ENCODE assay signal across 9 cellular contexts in the genomic region with DNA sequence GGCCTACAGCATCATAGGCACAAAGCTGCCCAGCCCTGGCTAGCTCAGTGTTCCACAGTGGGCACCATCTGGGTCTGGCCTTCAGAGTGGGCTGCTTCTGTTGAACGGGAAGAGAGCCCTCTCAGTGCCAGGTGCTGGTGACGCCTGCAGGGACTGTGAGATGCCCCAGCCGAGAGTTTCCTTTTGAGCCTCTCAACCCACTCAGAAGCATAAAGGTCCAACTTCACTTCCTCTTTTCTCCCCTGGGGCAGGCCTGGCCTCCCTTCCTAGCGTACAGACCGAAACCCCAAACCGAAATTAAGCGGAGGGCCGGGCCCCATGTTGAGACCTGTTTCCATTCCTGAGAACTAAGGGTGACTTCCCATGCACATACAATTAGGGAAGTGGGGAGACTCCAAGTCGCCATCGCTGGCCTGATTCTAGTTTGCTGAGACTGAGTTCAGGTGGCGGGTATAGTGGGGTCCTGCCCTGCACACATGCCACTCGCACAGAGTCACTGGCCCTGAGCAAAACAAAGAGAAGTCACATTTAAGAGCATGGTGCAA. TPM values are rescaled to one million over a fixed set of nuclear protein-coding genes. Genes with fewer than 3 reads are reported as not detected.
DNase-seq lines count a peak whose midpoint lies in the region; ATAC-seq and TF ChIP-seq lines count a peak whose summit lies in the region.
"Had no signal": no experiment of that assay in that cellular context is flagged by ENCODE, and none has a peak within 500 bp of the region (broad histone marks: within the 10 kb centered on the region; RNA-seq: fewer than 3 reads in every experiment).

No MANE protein-coding gene starts in this region.

- H3K27ac ChIP-seq in esophagus muscularis mucosa (replicated peaks in 1 of 4): peak overlapping the region in 1 of 4 donors; percentile 18
- no peak overlapping the region for H3K27ac ChIP-seq in breast epithelium

- no peaks in the 10 kb centered on the region for H3K9me3 ChIP-seq in esophagus muscularis mucosa
- no peaks in the 10 kb centered on the region for H3K9me3 ChIP-seq in breast epithelium

- H3K27me3 ChIP-seq in GM06990 (replicated peaks; ENCODE audit: control insufficient read depth, insufficient read depth, low read length) (no peaks in the 10 kb centered on the region), esophagus muscularis mucosa (no peaks in the 10 kb centered on the region), breast epithelium (no peaks in the 10 kb centered on the region)

- H3K9me3 Mint-ChIP-seq in activated T-helper 17 cell treated with anti-CD3 and anti-CD28 coated beads, Interleukin-2, amount 50 U/mL, for 72 hours: no peaks in the 10 kb centered on the region
- H3K9me3 Mint-ChIP-seq: nephron had no signal

- no peaks in the 10 kb centered on the region for H3K27me3 Mint-ChIP-seq in activated T-helper 17 cell treated with anti-CD3 and anti-CD28 coated beads, Interleukin-2, amount 50 U/mL, for 72 hours

- peak overlapping the region; percentile 78 for H3K4me3 Mint-ChIP-seq in activated T-helper 17 cell treated with anti-CD3 and anti-CD28 coated beads, Interleukin-2, amount 50 U/mL, for 72 hours
- H3K4me3 Mint-ChIP-seq: nephron had no signal

- H3K4me1 ChIP-seq in esophagus muscularis mucosa (peaks cover 8 to 33% (median 31%) of the 10 kb centered on the region in 4 donors), breast epithelium (no peaks in the 10 kb centered on the region)

- peak; percentile 83 for ATAC-seq in GM19463 (IDR thresholded peaks at IDR 0.05; ENCODE audit: unreplicated experiment)
- ATAC-seq in HG03460 (IDR thresholded peaks at IDR 0.05; ENCODE audit: unreplicated experiment): peak; percentile 65
- peak; percentile 88 for ATAC-seq in activated T-helper 17 cell treated with anti-CD3 and anti-CD28 coated beads, Interleukin-2, amount 50 U/mL, for 72 hours (replicated peaks)

- intact Hi-C loops in esophagus muscularis mucosa (cut with DNase I) (no loop called here), breast epithelium (cut with DNase I; ENCODE audit: low total_unique reads) (no loop called here)

- TF ChIP-seq CTCF in GM06990 (IDR thresholded peaks at IDR 0.05; ENCODE audit: insufficient read depth, low read length, poor library complexity, severe bottlenecking): no peak
- no peak for TF ChIP-seq CTCF in esophagus muscularis mucosa (IDR thresholded peaks at IDR 0.05)
- no peak for TF ChIP-seq CTCF in breast epithelium (IDR thresholded peaks at IDR 0.05)

- peak overlapping the region; percentile 91 for H3K27ac Mint-ChIP-seq in activated T-helper 17 cell treated with anti-CD3 and anti-CD28 coated beads, Interleukin-2, amount 50 U/mL, for 72 hours
- H3K27ac Mint-ChIP-seq: nephron had no signal

- H3K4me1 Mint-ChIP-seq in activated T-helper 17 cell treated with anti-CD3 and anti-CD28 coated beads, Interleukin-2, amount 50 U/mL, for 72 hours: peaks cover 34% of the 10 kb centered on the region

- WGBS in esophagus muscularis mucosa: 89% methylated on average over 8 of the region's 12 CpGs

- peak; percentile 89 for DNase-seq in GM06990 (ENCODE audit: extremely low read depth, insufficient read length)
- DNase-seq in stimulated activated CD4-positive, alpha-beta T cell treated with anti-CD3 and anti-CD28 coated beads, Interleukin-15, amount 100 ng/mL, for 24 hours: peak; percentile 78
- no peak for DNase-seq in HK-2 (ENCODE audit: unreplicated experiment)
- DNase-seq in esophagus muscularis mucosa (ENCODE audit: extremely low spot score): no peak
- no peak for DNase-seq in breast epithelium (ENCODE audit: low spot score in 2 of 2)

- no peak for TF ChIP-seq POLR2A in esophagus muscularis mucosa (IDR thresholded peaks at IDR 0.05; ENCODE audit: low read depth)
- TF ChIP-seq POLR2A in breast epithelium (IDR thresholded peaks at IDR 0.05): no peak

- H3K36me3 ChIP-seq in GM06990 (ENCODE audit: control insufficient read depth, insufficient read depth, low read length) (peaks cover 25% of the 10 kb centered on the region), esophagus muscularis mucosa (peaks cover 54 to 68% (median 62%) of the 10 kb centered on the region in 4 donors), breast epithelium (no peaks in the 10 kb centered on the region)

- H3K4me3 ChIP-seq in GM06990 (replicated peaks; ENCODE audit: low read depth, low read length) (peak overlapping the region; percentile 39; the same call in 1 of the 2 replicates), esophagus muscularis mucosa (no peak overlapping the region), breast epithelium (no peak overlapping the region)

- H3K36me3 Mint-ChIP-seq in activated T-helper 17 cell treated with anti-CD3 and anti-CD28 coated beads, Interleukin-2, amount 50 U/mL, for 72 hours (ENCODE audit: low read depth): peaks cover 90% of the 10 kb centered on the region

- TF ChIP-seq EP300 in esophagus muscularis mucosa (IDR thresholded peaks at IDR 0.05): no peak

RNA-seq across cellular contexts. Expression of a gene that starts 6.9 kb away (rescaled TPM):
- 100 to 1,000 TPM; 140 to 212 TPM for total RNA-seq in activated T-helper 17 cell treated with anti-CD3 and anti-CD28 coated beads, Interleukin-2, amount 50 U/mL, for 72 hours
- total RNA-seq in esophagus muscularis mucosa: 10 to 100 TPM; 37.9 to 56.4 (median 42.9) TPM
- total RNA-seq in breast epithelium: 10 to 100 TPM; 34.7 to 40.6 (median 38.8) TPM

RNA-seq across cellular contexts. Expression of a gene that starts 24.9 kb away (rescaled TPM):
- total RNA-seq in activated T-helper 17 cell treated with anti-CD3 and anti-CD28 coated beads, Interleukin-2, amount 50 U/mL, for 72 hours: 10 to 100 TPM; 32.7 to 39.3 TPM
- total RNA-seq in esophagus muscularis mucosa: under 1 TPM in 3 of 4 donors, not detected in 1; 0.52 to 0.83 (median 0.75) TPM
- 1 to 10 TPM in 2 of 3 donors, under 1 TPM in 1; 0.16 to 5.7 (median 5.6) TPM for total RNA-seq in breast epithelium

RNA-seq across cellular contexts. Expression of a gene that starts 42.3 kb away (rescaled TPM):
- total RNA-seq in activated T-helper 17 cell treated with anti-CD3 and anti-CD28 coated beads, Interleukin-2, amount 50 U/mL, for 72 hours: 100 to 1,000 TPM; 474 to 660 TPM
- total RNA-seq in esophagus muscularis mucosa: 100 to 1,000 TPM; 378 to 445 (median 414) TPM
- 100 to 1,000 TPM; 257 to 652 (median 430) TPM for total RNA-seq in breast epithelium

RNA-seq across cellular contexts. Expression of a gene that starts 54.8 kb away (rescaled TPM):
- 1 to 10 TPM in 1 of 2 donors, not detected in 1; 1.1 TPM for total RNA-seq in activated T-helper 17 cell treated with anti-CD3 and anti-CD28 coated beads, Interleukin-2, amount 50 U/mL, for 72 hours
- total RNA-seq in esophagus muscularis mucosa: not detected
- total RNA-seq in breast epithelium: under 1 TPM in 1 of 3 donors, not detected in 2; 0.59 TPM

Comparison
In these comparisons a context has a peak if more than half of its experiments do, and no peak if none do; other contexts are left out.
1. DNase-seq: peak in GM06990 (single experiment) and stimulated activated CD4-positive, alpha-beta T cell treated with anti-CD3 and anti-CD28 coated beads, Interleukin-15, amount 100 ng/mL, for 24 hours (single experiment); none in HK-2 (single experiment), esophagus muscularis mucosa (single experiment) and breast epithelium (0 of 2).
2. RNA of a gene that starts 24.9 kb away (total RNA-seq): 32.7 to 39.3 TPM in activated T-helper 17 cell treated with anti-CD3 and anti-CD28 coated beads, Interleukin-2, amount 50 U/mL, for 72 hours; 0.16 to 5.7 TPM in breast epithelium and 0.52 to 0.83 TPM in esophagus muscularis mucosa; every median in the first group is over 4 times any median in the second.
3. Peak in every context shown above with its lines, with median percentiles within 50 percentile points of each other: ATAC-seq.